ENCODE assay signal across 9 cellular contexts in the genomic region with DNA sequence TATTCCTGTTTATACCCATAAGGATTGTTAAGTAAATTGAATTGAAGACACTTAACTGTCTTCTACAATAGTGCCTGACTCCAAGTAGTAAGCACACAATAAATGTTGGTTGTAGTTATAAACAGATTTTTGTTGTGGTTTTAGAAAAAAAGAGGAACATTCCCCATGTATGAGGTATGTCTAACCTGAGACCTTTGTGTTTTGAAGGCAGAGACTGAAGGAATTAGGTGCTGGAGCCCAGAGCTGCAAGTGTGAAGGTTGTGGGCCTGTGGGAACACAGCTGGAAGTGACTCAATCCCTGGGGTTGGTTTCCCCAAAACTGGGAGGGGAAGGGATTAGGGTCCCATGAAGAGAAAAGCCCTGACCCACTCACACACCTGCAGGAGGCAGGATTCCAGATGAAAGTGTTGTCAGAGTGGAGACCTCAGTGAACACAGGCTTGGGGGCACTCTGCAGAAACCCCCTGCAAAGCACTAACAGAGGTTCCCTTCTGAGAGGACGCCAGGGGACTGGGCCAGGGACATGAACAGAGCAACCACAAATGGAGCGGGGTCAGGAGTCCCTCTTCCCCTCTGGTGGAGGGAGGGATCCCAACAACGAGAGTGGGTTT.
DNase-seq lines count a peak whose midpoint lies in the region; ATAC-seq and TF ChIP-seq lines count a peak whose summit lies in the region.
"Had no signal": no experiment of that assay in that cellular context is flagged by ENCODE, and none has a peak within 500 bp of the region (broad histone marks: within the 10 kb centered on the region; RNA-seq: fewer than 3 reads in every experiment).

No MANE protein-coding gene starts in this region.

- no peaks in the 10 kb centered on the region for H3K27me3 Mint-ChIP-seq in stimulated activated memory B cell treated with anti-CD40 and anti-IgM and Interleukin-4, amounts not matched to agents 10 μg/mL and 1 μg/mL and 100 μg/mL, for 72 hours

- H3K9me3 ChIP-seq in HEK293 (ENCODE audit: control insufficient read depth, insufficient read depth, low read depth, low read length) (no peaks in the 10 kb centered on the region), adrenal gland (replicated peaks in 1 of 3) (peaks cover 0 to 6% (median 0%) of the 10 kb centered on the region in 3 donors)

- peak; percentile 88 for DNase-seq in SW480 (ENCODE audit: low spot score)
- no peak for DNase-seq in epithelial cell of proximal tubule (ENCODE audit: low read depth)
- no peak for DNase-seq in adrenal gland
- no peak for DNase-seq in nucleus accumbens (lab: John Stamatoyannopoulos, UW)
- DNase-seq: NCI-H1694; stimulated activated CD4-positive, alpha-beta T cell treated with anti-CD3 and anti-CD28 coated beads, Interleukin-4, amount 100 ng/mL, for 24 hours had no signal

- peaks cover 17% of the 10 kb centered on the region for H3K4me1 ChIP-seq in HEK293 (ENCODE audit: control insufficient read depth, insufficient read depth, low read length)
- H3K4me1 ChIP-seq in adrenal gland (replicated peaks in 1 of 2) = peaks cover 52 to 61% of the 10 kb centered on the region in 2 donors

- H3K4me3 ChIP-seq in HEK293 (ENCODE audit: low read depth, low read length) (no peak overlapping the region), epithelial cell of proximal tubule (ENCODE audit: low read depth, low read length) (no peak overlapping the region), adrenal gland (no peak overlapping the region)

- H3K36me3 Mint-ChIP-seq in stimulated activated memory B cell treated with anti-CD40 and anti-IgM and Interleukin-4, amounts not matched to agents 10 μg/mL and 1 μg/mL and 100 μg/mL, for 72 hours = peaks cover 21% of the 10 kb centered on the region

- TF ChIP-seq CTCF in HEK293 (tag by site-specific recombination; IDR thresholded peaks at IDR 0.05) = no peak
- peak; percentile 7 for TF ChIP-seq CTCF in epithelial cell of proximal tubule (conservative IDR thresholded peaks at IDR 0.05; ENCODE audit: low read depth, low read length)
- TF ChIP-seq CTCF in adrenal gland (IDR thresholded peaks at IDR 0.05) = no peak

- POLR2A ChIA-PET in HEK293 (lab: Yijun Ruan, JAX) = no interaction called here

- 85 to 94% (median 89%) methylated on average over 3 of the region's 3 CpGs for WGBS in adrenal gland, 4 donors

- no peaks in the 10 kb centered on the region for H3K27me3 ChIP-seq in adrenal gland

- H3K27ac Mint-ChIP-seq in stimulated activated memory B cell treated with anti-CD40 and anti-IgM and Interleukin-4, amounts not matched to agents 10 μg/mL and 1 μg/mL and 100 μg/mL, for 72 hours = peak overlapping the region; percentile 81

- H3K9me3 Mint-ChIP-seq in stimulated activated memory B cell treated with anti-CD40 and anti-IgM and Interleukin-4, amounts not matched to agents 10 μg/mL and 1 μg/mL and 100 μg/mL, for 72 hours = no peaks in the 10 kb centered on the region

- H3K27ac ChIP-seq in HEK293 (ENCODE audit: extremely low read depth, low read depth, low read length) (no peak overlapping the region), adrenal gland (peak overlapping the region in 2 of 5 donors; percentile 30 to 31)

- no peak for TF ChIP-seq POLR2A in adrenal gland (IDR thresholded peaks at IDR 0.05)

- no peaks in the 10 kb centered on the region for H3K36me3 ChIP-seq in HEK293 (ENCODE audit: control insufficient read depth in 2 of 2, insufficient read depth in 1 of 2, low read length in 2 of 2)
- H3K36me3 ChIP-seq in adrenal gland (replicated peaks in 1 of 2) = no peaks in the 10 kb centered on the region

- H3K4me1 Mint-ChIP-seq in stimulated activated memory B cell treated with anti-CD40 and anti-IgM and Interleukin-4, amounts not matched to agents 10 μg/mL and 1 μg/mL and 100 μg/mL, for 72 hours = peaks cover 62% of the 10 kb centered on the region

- intact Hi-C loops in adrenal gland (cut with DNase I) = no loop called here

- CTCF ChIA-PET in HEK293 (lab: Yijun Ruan, JAX) = interaction anchor here (0.8 to 2.0 kb wide), 2 partner anchors 8 to 103 kb away, joined by 4 to 10 read pairs; no protein-coding TSS in a partner anchor

- no peak overlapping the region for H3K4me3 Mint-ChIP-seq in stimulated activated memory B cell treated with anti-CD40 and anti-IgM and Interleukin-4, amounts not matched to agents 10 μg/mL and 1 μg/mL and 100 μg/mL, for 72 hours

- ATAC-seq in stimulated activated memory B cell treated with anti-CD40 and anti-IgM and Interleukin-4, amounts not matched to agents 10 μg/mL and 1 μg/mL and 100 μg/mL, for 72 hours = no peak
- no peak for ATAC-seq in GM19351 (IDR thresholded peaks at IDR 0.05; ENCODE audit: unreplicated experiment)

TF ChIP-seq in HEK293, 187 proteins besides CTCF, POLR2A, EP300 and RAD21:
- TF ChIP-seq, protein P1, sequence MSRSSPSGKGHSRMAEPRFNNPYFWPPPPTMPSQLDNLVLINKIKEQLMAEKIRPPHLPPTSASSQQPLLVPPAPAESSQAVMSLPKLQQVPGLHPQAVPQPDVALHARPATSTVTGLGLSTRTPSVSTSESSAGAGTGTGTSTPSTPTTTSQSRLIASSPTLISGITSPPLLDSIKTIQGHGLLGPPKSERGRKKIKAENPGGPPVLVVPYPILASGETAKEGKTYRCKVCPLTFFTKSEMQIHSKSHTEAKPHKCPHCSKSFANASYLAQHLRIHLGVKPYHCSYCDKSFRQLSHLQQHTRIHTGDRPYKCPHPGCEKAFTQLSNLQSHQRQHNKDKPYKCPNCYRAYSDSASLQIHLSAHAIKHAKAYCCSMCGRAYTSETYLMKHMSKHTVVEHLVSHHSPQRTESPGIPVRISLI (tag by site-specific recombination; IDR thresholded peaks at IDR 0.05) = peak; percentile 58; the same call in 1 of the 2 replicates
- TF ChIP-seq ZIC2 (tag by site-specific recombination; IDR thresholded peaks at IDR 0.05) = peak; percentile 88
- no peak for TF ChIP-seq ZNF366 (tag by site-specific recombination; conservative IDR thresholded peaks at IDR 0.05)
- peak; percentile 79 for TF ChIP-seq GLIS1 (tag by site-specific recombination; IDR thresholded peaks at IDR 0.05)
